In genomic region chr22:23182289-23183106, GRCh38 we compare ENCODE assay signal across 1 cellular context.
TF ChIP-seq lines count a peak whose summit lies in the region.

No MANE protein-coding gene starts in this region.

TF ChIP-seq in IMR-90, 13 proteins besides CTCF, POLR2A, EP300 and RAD21 (continued from another document):
- TF ChIP-seq ELK1 (IDR thresholded peaks at IDR 0.05; ENCODE audit: borderline replicate concordance, low read depth, low read length) (no peak), RCOR1 (IDR thresholded peaks at IDR 0.05; ENCODE audit: insufficient replicate concordance, low read length) (no peak), SMC3 (IDR thresholded peaks at IDR 0.05; ENCODE audit: low read depth, low read length) (no peak), NFE2L2 (IDR thresholded peaks at IDR 0.05; ENCODE audit: low read depth, low read length) (no peak), USF2 (IDR thresholded peaks at IDR 0.05; ENCODE audit: low read depth, low read length) (no peak), RFX5 (IDR thresholded peaks at IDR 0.05; ENCODE audit: low read depth, low read length) (no peak), MAZ (IDR thresholded peaks at IDR 0.05; ENCODE audit: borderline replicate concordance, low read depth, low read length) (no peak)
